Comparison of ENCODE assay signal across 6 cellular contexts in genomic region chr1:189646066-189646465, GRCh38.
"Had no signal": no experiment of that assay in that cellular context is flagged by ENCODE, and none has a peak within 500 bp of the region (broad histone marks: within the 10 kb centered on the region; RNA-seq: fewer than 3 reads in every experiment).

No MANE protein-coding gene starts in this region.

- ATAC-seq: HepG2, K562 had no signal

- H3K4me3 ChIP-seq: K562 had no signal

- H3K27ac ChIP-seq: HL-60 had no signal

- DNase-seq: IMR-90, KBM-7, KG1 had no signal
